Comparison of ENCODE assay signal across 8 cellular contexts in genomic region chr2:130182826-130183499, GRCh38. TPM values are rescaled to one million over a fixed set of nuclear protein-coding genes. Genes with fewer than 3 reads are reported as not detected.
DNase-seq lines count a peak whose midpoint lies in the region; ATAC-seq lines count a peak whose summit lies in the region.
"Not testable (repeated sequence)": the region's sequence is repeated elsewhere in the genome, so short reads cannot be mapped to it uniquely, and the experiment has no call there.

No MANE protein-coding gene starts in this region.

- not testable (repeated sequence) for H3K9me3 ChIP-seq in BLaER1 treated with 17β-estradiol and CSF1 and Interleukin-3, amounts not matched to agents 10 nM and 100 nM (replicated peaks in 1 of 11)

- not testable (repeated sequence) for H3K27me3 ChIP-seq in BLaER1 treated with 17β-estradiol and CSF1 and Interleukin-3, amounts not matched to agents 10 nM and 100 nM

- peak overlapping the region; percentile 59 to 95 (median 92) for H3K27ac ChIP-seq in BLaER1 treated with 17β-estradiol and CSF1 and Interleukin-3, amounts not matched to agents 10 nM and 100 nM
- H3K27ac ChIP-seq in skin epidermis, result peak overlapping the region in 18 of 21 experiments; percentile 37 to 97 (median 92)

- peak overlapping the region; percentile 79 for H3K27ac Mint-ChIP-seq in activated naive CD8-positive, alpha-beta T cell treated with anti-CD3 and anti-CD28 coated beads, Interleukin-2, amount 10 ng/mL, durations not matched to agents 7 days and 5 days
- not testable (repeated sequence) for H3K27ac Mint-ChIP-seq in memory B cell

- peaks cover 32 to 66% (median 49%) of the 10 kb centered on the region in 10 experiments for H3K4me1 ChIP-seq in BLaER1 treated with 17β-estradiol and CSF1 and Interleukin-3, amounts not matched to agents 10 nM and 100 nM

- H3K9ac ChIP-seq in BLaER1 treated with 17β-estradiol and CSF1 and Interleukin-3, amounts not matched to agents 10 nM and 100 nM, result peak overlapping the region; percentile 88 to 98 (median 95)

- H3K36me3 Mint-ChIP-seq in activated naive CD8-positive, alpha-beta T cell treated with anti-CD3 and anti-CD28 coated beads, Interleukin-2, amount 10 ng/mL, durations not matched to agents 7 days and 5 days; memory B cell: not testable (repeated sequence)

- H3K27me3 Mint-ChIP-seq in activated naive CD8-positive, alpha-beta T cell treated with anti-CD3 and anti-CD28 coated beads, Interleukin-2, amount 10 ng/mL, durations not matched to agents 7 days and 5 days; memory B cell: not testable (repeated sequence)

- peak overlapping the region; percentile 81 for H3K4me3 Mint-ChIP-seq in activated naive CD8-positive, alpha-beta T cell treated with anti-CD3 and anti-CD28 coated beads, Interleukin-2, amount 10 ng/mL, durations not matched to agents 7 days and 5 days
- peak overlapping the region; percentile 81 for H3K4me3 Mint-ChIP-seq in memory B cell

- POLR2A ChIA-PET in activated naive CD8-positive, alpha-beta T cell treated with anti-CD3 and anti-CD28 coated beads, Interleukin-2, amount 10 ng/mL, durations not matched to agents 7 days and 5 days (lab: Charles Lee), result interaction anchor here (3.1 to 4.4 kb wide), 2 partner anchors 13 to 159 kb away, joined by 26 to 38 read pairs; partner anchors contain the start of gene IMP4

- H3K9me3 Mint-ChIP-seq in activated naive CD8-positive, alpha-beta T cell treated with anti-CD3 and anti-CD28 coated beads, Interleukin-2, amount 10 ng/mL, durations not matched to agents 7 days and 5 days; memory B cell: not testable (repeated sequence)

- peaks cover 13% of the 10 kb centered on the region for H3K4me1 Mint-ChIP-seq in activated naive CD8-positive, alpha-beta T cell treated with anti-CD3 and anti-CD28 coated beads, Interleukin-2, amount 10 ng/mL, durations not matched to agents 7 days and 5 days
- H3K4me1 Mint-ChIP-seq in memory B cell, result not testable (repeated sequence)

- peaks cover 6 to 80% (median 59%) of the 10 kb centered on the region in 11 experiments; a peak in 20 of 22 replicates for H4K20me1 ChIP-seq in BLaER1 treated with 17β-estradiol and CSF1 and Interleukin-3, amounts not matched to agents 10 nM and 100 nM

- peak; percentile 15 for DNase-seq in SK-N-DZ (ENCODE audit: low spot score)
- DNase-seq in activated naive CD8-positive, alpha-beta T cell treated with anti-CD3 and anti-CD28 coated beads, Interleukin-2, amount 10 ng/mL, durations not matched to agents 7 days and 5 days; memory B cell (ENCODE audit: low spot score in 2 of 2): not testable (repeated sequence)

- peak; percentile 18 for ATAC-seq in GM19395 (IDR thresholded peaks at IDR 0.05; ENCODE audit: unreplicated experiment)
- peak; percentile 27 for ATAC-seq in HG03432 (IDR thresholded peaks at IDR 0.05; ENCODE audit: unreplicated experiment)
- not testable (repeated sequence) for ATAC-seq in activated naive CD8-positive, alpha-beta T cell treated with anti-CD3 and anti-CD28 coated beads, Interleukin-2, amount 10 ng/mL, durations not matched to agents 7 days and 5 days (ENCODE audit: low read depth); memory B cell (ENCODE audit: low read depth)
- ATAC-seq in esophagus mucosa, result peak; percentile 15

- H3K4me3 ChIP-seq in BLaER1 treated with 17β-estradiol and CSF1 and Interleukin-3, amounts not matched to agents 10 nM and 100 nM, result peak overlapping the region; percentile 89 to 100 (median 97)
- peak overlapping the region; percentile 66 to 100 (median 98) for H3K4me3 ChIP-seq in skin epidermis

- peaks cover 5 to 53% (median 33%) of the 10 kb centered on the region in 11 experiments; a peak in 20 of 22 replicates for H3K36me3 ChIP-seq in BLaER1 treated with 17β-estradiol and CSF1 and Interleukin-3, amounts not matched to agents 10 nM and 100 nM

- H3K4me2 ChIP-seq in BLaER1 treated with 17β-estradiol and CSF1 and Interleukin-3, amounts not matched to agents 10 nM and 100 nM, result peak overlapping the region; percentile 89 to 99 (median 96)

RNA-seq across cellular contexts. Expression of gene MZT2B, which starts 0.9 kb away (rescaled TPM):
- 190 and 238 TPM in 2 replicates for polyA plus RNA-seq in SK-N-DZ (2014; cell fraction: cytosol; rRNA removed)
- polyA plus RNA-seq in SK-N-DZ (2014; cell fraction: nucleus; rRNA removed), result 158 and 256 TPM in 2 replicates
- total RNA-seq in activated naive CD8-positive, alpha-beta T cell treated with anti-CD3 and anti-CD28 coated beads, Interleukin-2, amount 10 ng/mL, durations not matched to agents 7 days and 5 days, result 100 to 1,000 TPM; 400 to 434 TPM
- total RNA-seq in esophagus mucosa, result 270 TPM

RNA-seq across cellular contexts. Expression of gene SMPD4, which starts 1.6 kb away (rescaled TPM):
- 62.6 and 80.2 TPM in 2 replicates for polyA plus RNA-seq in SK-N-DZ (2014; cell fraction: cytosol; rRNA removed)
- polyA plus RNA-seq in SK-N-DZ (2014; cell fraction: nucleus; rRNA removed), result 127 and 198 TPM in 2 replicates
- 10 to 100 TPM; 67.3 to 74.2 TPM for total RNA-seq in activated naive CD8-positive, alpha-beta T cell treated with anti-CD3 and anti-CD28 coated beads, Interleukin-2, amount 10 ng/mL, durations not matched to agents 7 days and 5 days
- 29.6 TPM for total RNA-seq in esophagus mucosa

RNA-seq across cellular contexts. Expression of gene TUBA3E, which starts 15.3 kb away (rescaled TPM):
- polyA plus RNA-seq in SK-N-DZ (2014; cell fraction: cytosol; rRNA removed), result 1.3 and 4.3 TPM in 2 replicates
- 1.1 and 2.8 TPM in 2 replicates for polyA plus RNA-seq in SK-N-DZ (2014; cell fraction: nucleus; rRNA removed)
- total RNA-seq in activated naive CD8-positive, alpha-beta T cell treated with anti-CD3 and anti-CD28 coated beads, Interleukin-2, amount 10 ng/mL, durations not matched to agents 7 days and 5 days, result not detected
- total RNA-seq in esophagus mucosa, result not detected

RNA-seq across cellular contexts. Expression of gene CCDC74B, which starts 38.1 kb away (rescaled TPM):
- 21.8 and 25.0 TPM in 2 replicates for polyA plus RNA-seq in SK-N-DZ (2014; cell fraction: cytosol; rRNA removed)
- 216 and 359 TPM in 2 replicates for polyA plus RNA-seq in SK-N-DZ (2014; cell fraction: nucleus; rRNA removed)
- total RNA-seq in activated naive CD8-positive, alpha-beta T cell treated with anti-CD3 and anti-CD28 coated beads, Interleukin-2, amount 10 ng/mL, durations not matched to agents 7 days and 5 days, result 1 to 10 TPM; 1.2 to 1.5 TPM
- 0.40 TPM for total RNA-seq in esophagus mucosa

RNA-seq across cellular contexts. Expression of gene POTEF, which starts 53.9 kb away (rescaled TPM):
- not detected in 2 replicates for polyA plus RNA-seq in SK-N-DZ (2014; cell fraction: cytosol; rRNA removed)
- not detected in 2 replicates for polyA plus RNA-seq in SK-N-DZ (2014; cell fraction: nucleus; rRNA removed)
- total RNA-seq in activated naive CD8-positive, alpha-beta T cell treated with anti-CD3 and anti-CD28 coated beads, Interleukin-2, amount 10 ng/mL, durations not matched to agents 7 days and 5 days, result not detected
- total RNA-seq in esophagus mucosa, result not detected
